8 cellular contexts compared by ENCODE assay signal in genomic region chr4:2799444-2799911, GRCh38. TPM values are rescaled to one million over a fixed set of nuclear protein-coding genes. Genes with fewer than 3 reads are reported as not detected.
A peak's percentile ranks its signal among the peaks of the same experiment; 100 is the strongest.
DNase-seq lines count a peak whose midpoint lies in the region; TF ChIP-seq lines count a peak whose summit lies in the region.

No MANE protein-coding gene starts in this region.

- intact Hi-C loops in uterus (cut with DNase I; ENCODE audit: low total_unique reads): no loop called here

- H3K4me3 ChIP-seq in mononuclear cell (ENCODE audit: low read length) (peak overlapping the region; percentile 58), uterus (no peak overlapping the region)

- TF ChIP-seq POLR2A in uterus (IDR thresholded peaks at IDR 0.05): no peak

- no peaks in the 10 kb centered on the region for H3K36me3 Mint-ChIP-seq in activated naive CD4-positive, alpha-beta T cell treated with anti-CD3 and anti-CD28 coated beads, Interleukin-2, amount 50 U/mL, for 24 hours

- H3K9me3 Mint-ChIP-seq in activated naive CD4-positive, alpha-beta T cell treated with anti-CD3 and anti-CD28 coated beads, Interleukin-2, amount 50 U/mL, for 24 hours: no peaks in the 10 kb centered on the region

- no peak overlapping the region for H3K27ac Mint-ChIP-seq in activated naive CD4-positive, alpha-beta T cell treated with anti-CD3 and anti-CD28 coated beads, Interleukin-2, amount 50 U/mL, for 24 hours

- no peak for DNase-seq in activated naive CD4-positive, alpha-beta T cell treated with anti-CD3 and anti-CD28 coated beads, Interleukin-2, amount 50 U/mL, for 16 hours
- DNase-seq in astrocyte of the hippocampus (ENCODE audit: low read depth, low spot score): peak; percentile 1
- DNase-seq in uterus: peak; percentile 14 to 15
- DNase-seq in NCI-H82 (lab: John Stamatoyannopoulos, UW): no peak
- no peak for DNase-seq in stimulated activated CD4-positive, alpha-beta T cell treated with anti-CD3 and anti-CD28 coated beads, Interleukin-2, amount 100 ng/mL, for 24 hours
- no peak for DNase-seq in NCI-H1694 treated with DMSO at 0.1 percent for 48 hours (lab: John Stamatoyannopoulos, UW)

- H3K36me3 ChIP-seq in uterus: no peaks in the 10 kb centered on the region

- H3K4me1 Mint-ChIP-seq in activated naive CD4-positive, alpha-beta T cell treated with anti-CD3 and anti-CD28 coated beads, Interleukin-2, amount 50 U/mL, for 24 hours: peaks cover 50% of the 10 kb centered on the region

- H3K9me3 ChIP-seq in mononuclear cell (ENCODE audit: low read depth, low read length) (no peaks in the 10 kb centered on the region), uterus (no peaks in the 10 kb centered on the region)

- peak overlapping the region; percentile 74 to 84 for H3K27ac ChIP-seq in uterus

- peak overlapping the region; percentile 74 for H3K4me3 Mint-ChIP-seq in activated naive CD4-positive, alpha-beta T cell treated with anti-CD3 and anti-CD28 coated beads, Interleukin-2, amount 50 U/mL, for 24 hours

- no peak for TF ChIP-seq CTCF in uterus (IDR thresholded peaks at IDR 0.05)

- H3K4me1 ChIP-seq in mononuclear cell (ENCODE audit: insufficient read depth, low read length): peaks cover 98% of the 10 kb centered on the region
- peaks cover 0 to 8% of the 10 kb centered on the region in 2 donors for H3K4me1 ChIP-seq in uterus

- no peaks in the 10 kb centered on the region for H3K27me3 Mint-ChIP-seq in activated naive CD4-positive, alpha-beta T cell treated with anti-CD3 and anti-CD28 coated beads, Interleukin-2, amount 50 U/mL, for 24 hours

- no peaks in the 10 kb centered on the region for H3K27me3 ChIP-seq in mononuclear cell (ENCODE audit: insufficient read depth, low read length)
- H3K27me3 ChIP-seq in uterus: no peaks in the 10 kb centered on the region

RNA-seq across cellular contexts. Expression of gene SH3BP2, which starts 6.6 kb away (rescaled TPM):
- total RNA-seq in mononuclear cell (134 TPM), uterus (10 to 100 TPM in 3 of 4 donors, 1 to 10 TPM in 1; 6.4 to 50.0 (median 29.3) TPM)

RNA-seq across cellular contexts. Expression of gene TNIP2, which starts 43.3 kb away (rescaled TPM):
- total RNA-seq in mononuclear cell (53.8 TPM), uterus (10 to 100 TPM; 27.6 to 50.0 (median 36.1) TPM)

RNA-seq across cellular contexts. Expression of gene ADD1, which starts 44.2 kb away (rescaled TPM):
- total RNA-seq in mononuclear cell (147 TPM), uterus (100 to 1,000 TPM; 161 to 403 (median 225) TPM)

Comparison
In these comparisons a context has a peak if more than half of its experiments do, and no peak if none do; other contexts are left out.
1. DNase-seq: peak in astrocyte of the hippocampus (single experiment) and uterus (2 of 2); none in activated naive CD4-positive, alpha-beta T cell treated with anti-CD3 and anti-CD28 coated beads, Interleukin-2, amount 50 U/mL, for 16 hours (single experiment), NCI-H82 (single experiment), stimulated activated CD4-positive, alpha-beta T cell treated with anti-CD3 and anti-CD28 coated beads, Interleukin-2, amount 100 ng/mL, for 24 hours (0 of 2) and NCI-H1694 treated with DMSO at 0.1 percent for 48 hours (single experiment).